In the genomic region with DNA sequence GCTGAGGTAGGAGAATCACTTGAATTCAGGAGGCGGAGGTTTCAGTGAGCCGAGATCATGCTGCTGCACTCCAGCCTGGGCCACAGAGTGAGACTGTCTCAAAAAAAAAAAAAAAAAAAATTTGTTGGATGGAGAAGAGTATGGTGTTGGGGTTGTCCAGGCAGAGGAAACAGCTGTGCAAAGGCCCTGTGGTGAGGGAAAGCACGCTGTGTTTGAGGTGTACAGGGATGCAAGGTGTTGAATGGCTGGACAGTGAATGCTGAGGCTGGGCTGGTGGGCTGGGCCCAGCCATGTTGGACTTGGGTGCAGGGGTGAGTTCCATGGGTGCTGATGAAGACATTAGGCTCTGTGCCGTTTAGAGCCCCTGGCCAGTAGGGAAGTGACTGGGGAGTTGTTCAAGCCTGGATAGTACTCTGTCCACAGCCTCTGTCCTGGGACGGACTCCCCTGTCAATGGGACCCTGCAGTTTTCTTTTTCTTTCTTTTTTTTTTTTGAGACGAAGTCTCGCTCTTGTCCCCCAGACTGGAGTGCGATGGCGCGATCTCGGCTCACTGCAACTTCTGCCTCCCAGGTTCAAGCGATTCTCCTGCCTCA, we compare ENCODE assay signal across 1 cellular context.
TF ChIP-seq lines count a peak whose summit lies in the region.

No MANE protein-coding gene starts in this region.

TF ChIP-seq in IMR-90, 13 proteins besides CTCF, POLR2A, EP300 and RAD21:
- TF ChIP-seq CEBPB (IDR thresholded peaks at IDR 0.05; ENCODE audit: low read depth, low read length) (no peak), SMC3 (IDR thresholded peaks at IDR 0.05; ENCODE audit: low read depth, low read length) (no peak), RCOR1 (IDR thresholded peaks at IDR 0.05; ENCODE audit: insufficient replicate concordance, low read length) (no peak), MAZ (IDR thresholded peaks at IDR 0.05; ENCODE audit: borderline replicate concordance, low read depth, low read length) (no peak), MXI1 (IDR thresholded peaks at IDR 0.05; ENCODE audit: borderline replicate concordance, low read depth, low read length) (no peak), MAFK (IDR thresholded peaks at IDR 0.05; ENCODE audit: low read depth, low read length) (no peak), FOS (IDR thresholded peaks at IDR 0.05; ENCODE audit: low read depth, low read length) (no peak), RFX5 (IDR thresholded peaks at IDR 0.05; ENCODE audit: low read depth, low read length) (no peak), NFE2L2 (IDR thresholded peaks at IDR 0.05; ENCODE audit: low read depth, low read length) (no peak), BHLHE40 (IDR thresholded peaks at IDR 0.05; ENCODE audit: low read depth, low read length) (no peak), CHD1 (IDR thresholded peaks at IDR 0.05; ENCODE audit: low read depth, low read length) (no peak)
- TF ChIP-seq, protein P1, sequence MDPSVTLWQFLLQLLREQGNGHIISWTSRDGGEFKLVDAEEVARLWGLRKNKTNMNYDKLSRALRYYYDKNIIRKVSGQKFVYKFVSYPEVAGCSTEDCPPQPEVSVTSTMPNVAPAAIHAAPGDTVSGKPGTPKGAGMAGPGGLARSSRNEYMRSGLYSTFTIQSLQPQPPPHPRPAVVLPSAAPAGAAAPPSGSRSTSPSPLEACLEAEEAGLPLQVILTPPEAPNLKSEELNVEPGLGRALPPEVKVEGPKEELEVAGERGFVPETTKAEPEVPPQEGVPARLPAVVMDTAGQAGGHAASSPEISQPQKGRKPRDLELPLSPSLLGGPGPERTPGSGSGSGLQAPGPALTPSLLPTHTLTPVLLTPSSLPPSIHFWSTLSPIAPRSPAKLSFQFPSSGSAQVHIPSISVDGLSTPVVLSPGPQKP (IDR thresholded peaks at IDR 0.05; ENCODE audit: borderline replicate concordance, low read depth, low read length), result no peak
- TF ChIP-seq, protein P2, sequence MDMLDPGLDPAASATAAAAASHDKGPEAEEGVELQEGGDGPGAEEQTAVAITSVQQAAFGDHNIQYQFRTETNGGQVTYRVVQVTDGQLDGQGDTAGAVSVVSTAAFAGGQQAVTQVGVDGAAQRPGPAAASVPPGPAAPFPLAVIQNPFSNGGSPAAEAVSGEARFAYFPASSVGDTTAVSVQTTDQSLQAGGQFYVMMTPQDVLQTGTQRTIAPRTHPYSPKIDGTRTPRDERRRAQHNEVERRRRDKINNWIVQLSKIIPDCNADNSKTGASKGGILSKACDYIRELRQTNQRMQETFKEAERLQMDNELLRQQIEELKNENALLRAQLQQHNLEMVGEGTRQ (IDR thresholded peaks at IDR 0.05; ENCODE audit: low read depth, low read length), result no peak
